Comparison of ENCODE assay signal across 18 cellular contexts in the genomic region with DNA sequence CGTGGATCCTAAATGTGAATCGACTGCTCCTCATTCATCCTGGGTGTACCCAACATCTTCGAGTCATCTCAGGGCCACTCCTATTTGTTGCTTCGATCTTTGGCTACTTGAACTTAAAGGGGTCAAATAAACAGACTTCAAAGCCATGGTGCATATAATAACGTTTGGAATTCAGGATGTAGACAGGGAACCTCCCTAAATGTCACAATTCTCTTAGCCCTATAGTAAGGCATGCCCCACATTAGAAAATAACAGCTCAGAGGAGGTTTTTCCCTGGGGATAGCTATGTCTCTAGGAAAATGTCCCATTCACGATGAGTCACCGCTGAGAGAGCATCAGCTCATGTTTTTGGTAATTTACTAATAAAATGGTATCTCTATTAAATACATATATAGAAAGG. TPM values are rescaled to one million over a fixed set of nuclear protein-coding genes. Genes with fewer than 3 reads are reported as not detected.
DNase-seq lines count a peak whose midpoint lies in the region; ATAC-seq and TF ChIP-seq lines count a peak whose summit lies in the region.
"Had no signal": no experiment of that assay in that cellular context is flagged by ENCODE, and none has a peak within 500 bp of the region (broad histone marks: within the 10 kb centered on the region; RNA-seq: fewer than 3 reads in every experiment).

No MANE protein-coding gene starts in this region.

- H3K4me3 Mint-ChIP-seq in endothelial cell (ENCODE audit: unreplicated experiment), result no peak overlapping the region
- H3K4me3 Mint-ChIP-seq: activated naive CD8-positive, alpha-beta T cell treated with anti-CD3 and anti-CD28 coated beads for 36 hours; activated T-cell treated with anti-CD3 and anti-CD28 coated beads, Interleukin-2, amount 50 U/mL, for 24 hours; central memory CD8-positive, alpha-beta T cell; mesothelial cell of epicardium had no signal

- peak; percentile 80 for DNase-seq in AG10803 (ENCODE audit: low read depth)
- peak; percentile 17 for DNase-seq in HT1080 (ENCODE audit: low read depth)
- DNase-seq in brain microvascular endothelial cell, result peak; percentile 57
- DNase-seq in iris pigment epithelial cell (ENCODE audit: low read depth), result peak; percentile 32
- DNase-seq in cerebellar cortex (ENCODE audit: low spot score), result no peak
- no peak for DNase-seq in heart right ventricle
- no peak for DNase-seq in COR-L47 (lab: John Stamatoyannopoulos, UW)
- DNase-seq in endothelial cell (ENCODE audit: low spot score), result no peak
- DNase-seq: activated CD4-positive, alpha-beta T cell treated with anti-CD3 and anti-CD28 coated beads, Interleukin-2, amount 50 U/mL, for 48 hours; activated naive CD8-positive, alpha-beta T cell treated with anti-CD3 and anti-CD28 coated beads for 36 hours; activated T-cell treated with anti-CD3 and anti-CD28 coated beads, Interleukin-2, amount 50 U/mL, for 24 hours; heart left ventricle; islet precursor cell; NCI-H1048; NCI-H69; retina had no signal

- H3K9me3 ChIP-seq in heart right ventricle, result no peaks in the 10 kb centered on the region
- H3K9me3 ChIP-seq: heart left ventricle had no signal

- WGBS in heart right ventricle, 2 donors, result 54 to 55% methylated on average over 7 of the region's 7 CpGs

- H3K9me3 Mint-ChIP-seq in endothelial cell (ENCODE audit: unreplicated experiment), result no peaks in the 10 kb centered on the region
- H3K9me3 Mint-ChIP-seq: activated naive CD8-positive, alpha-beta T cell treated with anti-CD3 and anti-CD28 coated beads for 36 hours; activated T-cell treated with anti-CD3 and anti-CD28 coated beads, Interleukin-2, amount 50 U/mL, for 24 hours; central memory CD8-positive, alpha-beta T cell; mesothelial cell of epicardium had no signal

- H3K27ac ChIP-seq in brain microvascular endothelial cell, result peak overlapping the region; percentile 59
- no peak overlapping the region for H3K27ac ChIP-seq in heart right ventricle

- H3K4me3 ChIP-seq in AG10803 (ENCODE audit: low read length), result peak overlapping the region; percentile 24; the same call in 1 of the 2 replicates
- H3K4me3 ChIP-seq in brain microvascular endothelial cell (ENCODE audit: low read depth, low read length), result no peak overlapping the region
- no peak overlapping the region for H3K4me3 ChIP-seq in heart right ventricle
- H3K4me3 ChIP-seq: heart left ventricle had no signal

- intact Hi-C loops in heart right ventricle (cut with DNase I), result no loop called here

- no peak for ATAC-seq in heart right ventricle

- H3K27me3 Mint-ChIP-seq in endothelial cell (ENCODE audit: unreplicated experiment), result peaks cover 10% of the 10 kb centered on the region
- H3K27me3 Mint-ChIP-seq: activated naive CD8-positive, alpha-beta T cell treated with anti-CD3 and anti-CD28 coated beads for 36 hours had no signal

- H3K4me1 Mint-ChIP-seq in endothelial cell (ENCODE audit: unreplicated experiment), result peaks cover 14% of the 10 kb centered on the region
- H3K4me1 Mint-ChIP-seq: activated naive CD8-positive, alpha-beta T cell treated with anti-CD3 and anti-CD28 coated beads for 36 hours; central memory CD8-positive, alpha-beta T cell had no signal

- peaks cover 0 to 17% (median 11%) of the 10 kb centered on the region in 9 donors for H3K4me1 ChIP-seq in heart right ventricle

- H3K36me3 ChIP-seq in brain microvascular endothelial cell (replicated peaks), result no peaks in the 10 kb centered on the region
- no peaks in the 10 kb centered on the region for H3K36me3 ChIP-seq in heart right ventricle
- H3K36me3 ChIP-seq: heart left ventricle had no signal

- H3K27me3 ChIP-seq in brain microvascular endothelial cell (replicated peaks) (no peaks in the 10 kb centered on the region), heart right ventricle (peaks cover 0 to 23% (median 14%) of the 10 kb centered on the region in 7 donors)

- in situ Hi-C loops in brain microvascular endothelial cell (cut with HindIII; ENCODE audit: low pct_ligation_motif_present, low sequenced_read_pairs), result no loop called here

- H3K27ac Mint-ChIP-seq in endothelial cell (ENCODE audit: unreplicated experiment), result no peak overlapping the region
- H3K27ac Mint-ChIP-seq: activated naive CD8-positive, alpha-beta T cell treated with anti-CD3 and anti-CD28 coated beads for 36 hours; activated T-cell treated with anti-CD3 and anti-CD28 coated beads, Interleukin-2, amount 50 U/mL, for 24 hours had no signal

- no peaks in the 10 kb centered on the region for H3K36me3 Mint-ChIP-seq in endothelial cell (ENCODE audit: low read depth, unreplicated experiment)
- H3K36me3 Mint-ChIP-seq: activated naive CD8-positive, alpha-beta T cell treated with anti-CD3 and anti-CD28 coated beads for 36 hours; mesothelial cell of epicardium had no signal

- TF ChIP-seq CTCF in AG10803 (conservative IDR thresholded peaks at IDR 0.05; ENCODE audit: low read length) (no peak), brain microvascular endothelial cell (IDR thresholded peaks at IDR 0.05; ENCODE audit: low read depth, low read length, missing control alignments) (no peak), heart right ventricle (IDR thresholded peaks at IDR 0.05) (no peak), endothelial cell (IDR thresholded peaks at IDR 0.05; ENCODE audit: unreplicated experiment) (no peak)

RNA-seq across cellular contexts. Expression of a gene that starts 54.8 kb away (rescaled TPM):
- 3.2 and 4.0 TPM in 2 replicates for total RNA-seq in HT1080 (2014; rRNA removed; shearing (Covaris generic))
- polyA plus RNA-seq in HT1080 (2015; cell fraction: cytosol; rRNA removed), result 11.3 and 13.7 TPM in 2 replicates
- polyA plus RNA-seq in HT1080 (2015; cell fraction: nucleus; rRNA removed), result 12.3 and 14.0 TPM in 2 replicates
- total RNA-seq in heart right ventricle, result 1 to 10 TPM; 1.3 to 4.1 (median 2.6) TPM
- polyA plus RNA-seq in heart right ventricle, result 1 to 10 TPM in 1 of 2 donors, under 1 TPM in 1; 0.59 to 3.4 TPM
- 0.97 TPM for total RNA-seq in endothelial cell (ENCODE audit: unreplicated experiment)
- total RNA-seq: activated naive CD8-positive, alpha-beta T cell treated with anti-CD3 and anti-CD28 coated beads for 36 hours had no signal

Comparison
In these comparisons a context has a peak if more than half of its experiments do, and no peak if none do; other contexts are left out.
1. DNase-seq: peak in AG10803 (single experiment), HT1080 (single experiment), brain microvascular endothelial cell (single experiment) and iris pigment epithelial cell (single experiment); none in cerebellar cortex (single experiment), heart right ventricle (0 of 2), COR-L47 (single experiment) and endothelial cell (single experiment).